Comparison of ENCODE assay signal across 8 cellular contexts in the genomic region with DNA sequence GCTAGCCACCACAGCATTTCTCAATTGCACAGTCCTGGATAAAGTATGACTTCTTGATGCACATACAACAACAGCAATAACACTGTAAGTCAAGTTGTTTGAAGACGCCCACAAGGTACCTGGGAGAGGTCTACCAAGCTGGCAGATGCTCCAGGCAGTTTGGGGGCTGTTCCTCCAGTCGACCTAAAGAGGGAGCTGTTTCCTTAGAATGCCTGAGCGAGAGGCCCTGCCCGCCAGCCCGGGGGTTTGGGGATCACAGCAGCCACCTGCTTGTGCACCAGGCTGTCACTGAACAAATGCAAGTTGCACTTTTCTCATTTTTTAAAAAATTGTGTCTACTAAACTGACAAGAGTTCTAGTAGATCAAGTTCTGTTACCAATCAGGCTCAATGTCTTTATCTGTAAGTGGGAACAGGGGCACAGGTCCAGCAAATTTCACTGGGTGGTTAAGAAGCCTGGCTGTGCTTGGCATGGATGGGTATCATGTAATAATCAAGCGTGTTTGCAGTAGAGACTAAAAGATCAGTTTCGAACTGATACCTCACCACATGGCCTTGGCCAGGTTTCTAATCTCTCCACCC.
DNase-seq lines count a peak whose midpoint lies in the region; ATAC-seq and TF ChIP-seq lines count a peak whose summit lies in the region.

No MANE protein-coding gene starts in this region.

- intact Hi-C loops in PC-3 (cut with micrococcal nuclease) = loop anchor here (1.0 to 2.0 kb wide), 5 partner anchors 122 to 548 kb away; no protein-coding TSS in a partner anchor
- intact Hi-C loops in prostate gland (cut with DNase I) = no loop called here

- H3K27ac ChIP-seq in BLaER1 treated with 17β-estradiol and CSF1 and Interleukin-3, amounts not matched to agents 10 nM and 100 nM = no peak overlapping the region
- H3K27ac ChIP-seq in PC-3 (ENCODE audit: low read length) = no peak overlapping the region
- H3K27ac ChIP-seq in prostate gland = no peak overlapping the region

- BruUV-seq in PC-3 (replicated peaks; lab: Mats Ljungman, UMichigan) = no TSS peak

- peaks cover 4% of the 10 kb centered on the region for H3K27me3 Mint-ChIP-seq in activated T-helper 17 cell treated with anti-CD3 and anti-CD28 coated beads, Interleukin-2, amount 50 U/mL, for 72 hours

- no peaks in the 10 kb centered on the region for H3K79me2 ChIP-seq in PC-3 (ENCODE audit: low read length)

- peak; percentile 67 for DNase-seq in GM19238 (ENCODE audit: insufficient read length, low spot score)
- DNase-seq in PC-3 = peak; percentile 99
- peak; percentile 59 for DNase-seq in glomerular visceral epithelial cell (ENCODE audit: extremely low spot score)
- no peak for DNase-seq in prostate gland (ENCODE audit: low spot score)
- DNase-seq in cerebellar nuclear complex (lab: John Stamatoyannopoulos, UW) = no peak

- H3K9me3 ChIP-seq in BLaER1 treated with 17β-estradiol and CSF1 and Interleukin-3, amounts not matched to agents 10 nM and 100 nM (replicated peaks in 1 of 11) = peaks cover 0 to 13% (median 0%) of the 10 kb centered on the region in 11 experiments; a peak in 6 of 22 replicates
- H3K9me3 ChIP-seq in PC-3 (ENCODE audit: low read length) (no peaks in the 10 kb centered on the region), prostate gland (no peaks in the 10 kb centered on the region)

- no peak overlapping the region for H3K4me3 ChIP-seq in BLaER1 treated with 17β-estradiol and CSF1 and Interleukin-3, amounts not matched to agents 10 nM and 100 nM
- H3K4me3 ChIP-seq in PC-3 (ENCODE audit: low read length) (no peak overlapping the region), prostate gland (no peak overlapping the region)

- H3K9me3 Mint-ChIP-seq in activated T-helper 17 cell treated with anti-CD3 and anti-CD28 coated beads, Interleukin-2, amount 50 U/mL, for 72 hours = no peaks in the 10 kb centered on the region

- H2AFZ ChIP-seq in PC-3 (ENCODE audit: low read length) = 0 out of 2 replicates have a peak overlapping the region, but pooled peaks have one; percentile 0

- no peak for TF ChIP-seq POLR2A in prostate gland (IDR thresholded peaks at IDR 0.05)

- WGBS in prostate gland = 38% methylated on average over 7 of the region's 7 CpGs

- H4K20me1 ChIP-seq in BLaER1 treated with 17β-estradiol and CSF1 and Interleukin-3, amounts not matched to agents 10 nM and 100 nM = no peaks in the 10 kb centered on the region
- H4K20me1 ChIP-seq in PC-3 (ENCODE audit: low read length) = no peaks in the 10 kb centered on the region

- H3F3A ChIP-seq in PC-3 (ENCODE audit: low read length, unreplicated experiment) = no peaks in the 10 kb centered on the region

- CTCF ChIA-PET in PC-3 (lab: Charles Lee) = interaction anchor here (0.5 to 4.4 kb wide), 16 partner anchors 8 to 1064 kb away, joined by 3 to 128 read pairs (median 4); a partner anchor contains a TSS

- peaks cover 17% of the 10 kb centered on the region for H3K4me1 Mint-ChIP-seq in activated T-helper 17 cell treated with anti-CD3 and anti-CD28 coated beads, Interleukin-2, amount 50 U/mL, for 72 hours

- POLR2A ChIA-PET in PC-3 (lab: Charles Lee; ENCODE audit: unreplicated experiment) = interaction anchor here (1.0 kb wide), 1 partner anchor 207 kb away, joined by 4 read pairs; no protein-coding TSS in a partner anchor

- peak; percentile 67 for ATAC-seq in HG03342 (IDR thresholded peaks at IDR 0.05; ENCODE audit: unreplicated experiment)
- ATAC-seq in PC-3 = peak; percentile 72
- ATAC-seq in activated T-helper 17 cell treated with anti-CD3 and anti-CD28 coated beads, Interleukin-2, amount 50 U/mL, for 72 hours (replicated peaks) = peak; percentile 16

- peaks cover 26 to 48% (median 41%) of the 10 kb centered on the region in 10 experiments for H3K4me1 ChIP-seq in BLaER1 treated with 17β-estradiol and CSF1 and Interleukin-3, amounts not matched to agents 10 nM and 100 nM
- H3K4me1 ChIP-seq in PC-3 (ENCODE audit: insufficient read depth, low read length) (peaks cover 29% of the 10 kb centered on the region), prostate gland (replicated peaks) (no peaks in the 10 kb centered on the region)

- H3K27ac Mint-ChIP-seq in activated T-helper 17 cell treated with anti-CD3 and anti-CD28 coated beads, Interleukin-2, amount 50 U/mL, for 72 hours = no peak overlapping the region

- H3K36me3 Mint-ChIP-seq in activated T-helper 17 cell treated with anti-CD3 and anti-CD28 coated beads, Interleukin-2, amount 50 U/mL, for 72 hours (ENCODE audit: low read depth) = no peaks in the 10 kb centered on the region

- TF ChIP-seq CTCF in PC-3 (conservative IDR thresholded peaks at IDR 0.05; ENCODE audit: low read depth, low read length) (peak; percentile 100), prostate gland (IDR thresholded peaks at IDR 0.05) (peak in 3 of 4 experiments; percentile 44 to 57 (median 52))

- no peak overlapping the region for H3K4me3 Mint-ChIP-seq in activated T-helper 17 cell treated with anti-CD3 and anti-CD28 coated beads, Interleukin-2, amount 50 U/mL, for 72 hours

- H3K4me2 ChIP-seq in BLaER1 treated with 17β-estradiol and CSF1 and Interleukin-3, amounts not matched to agents 10 nM and 100 nM = peak overlapping the region in 7 of 11 experiments; percentile 0 to 47 (median 8); a peak in 8 of 22 replicates
- no peak overlapping the region for H3K4me2 ChIP-seq in PC-3 (ENCODE audit: low read length)

- H3K27me3 ChIP-seq in BLaER1 treated with 17β-estradiol and CSF1 and Interleukin-3, amounts not matched to agents 10 nM and 100 nM = no peaks in the 10 kb centered on the region
- no peaks in the 10 kb centered on the region for H3K27me3 ChIP-seq in PC-3 (ENCODE audit: low read length)
- H3K27me3 ChIP-seq in prostate gland (replicated peaks; ENCODE audit: insufficient read depth) = no peaks in the 10 kb centered on the region

- 0 out of 2 replicates have a peak, but pooled peaks cover 3% of the 10 kb centered on the region for H3K9me2 ChIP-seq in PC-3 (replicated peaks; ENCODE audit: low read length)

- no peak overlapping the region for H3K9ac ChIP-seq in BLaER1 treated with 17β-estradiol and CSF1 and Interleukin-3, amounts not matched to agents 10 nM and 100 nM
- H3K9ac ChIP-seq in PC-3 (ENCODE audit: low read length) = no peak overlapping the region

- no peaks in the 10 kb centered on the region for H3K36me3 ChIP-seq in BLaER1 treated with 17β-estradiol and CSF1 and Interleukin-3, amounts not matched to agents 10 nM and 100 nM
- H3K36me3 ChIP-seq in PC-3 (ENCODE audit: low read depth, low read length) (no peaks in the 10 kb centered on the region), prostate gland (no peaks in the 10 kb centered on the region)

Comparison
In these comparisons a context has a peak if more than half of its experiments do, and no peak if none do; other contexts are left out.
1. DNase-seq: peak in GM19238 (single experiment), PC-3 (single experiment) and glomerular visceral epithelial cell (single experiment); none in prostate gland (single experiment) and cerebellar nuclear complex (0 of 2).
2. ATAC-seq: peak in every context shown above with its lines; median percentile 72 in PC-3; 67 in HG03342; 16 in activated T-helper 17 cell treated with anti-CD3 and anti-CD28 coated beads, Interleukin-2, amount 50 U/mL, for 72 hours.